ENCODE assay signal across 10 cellular contexts in the genomic region with DNA sequence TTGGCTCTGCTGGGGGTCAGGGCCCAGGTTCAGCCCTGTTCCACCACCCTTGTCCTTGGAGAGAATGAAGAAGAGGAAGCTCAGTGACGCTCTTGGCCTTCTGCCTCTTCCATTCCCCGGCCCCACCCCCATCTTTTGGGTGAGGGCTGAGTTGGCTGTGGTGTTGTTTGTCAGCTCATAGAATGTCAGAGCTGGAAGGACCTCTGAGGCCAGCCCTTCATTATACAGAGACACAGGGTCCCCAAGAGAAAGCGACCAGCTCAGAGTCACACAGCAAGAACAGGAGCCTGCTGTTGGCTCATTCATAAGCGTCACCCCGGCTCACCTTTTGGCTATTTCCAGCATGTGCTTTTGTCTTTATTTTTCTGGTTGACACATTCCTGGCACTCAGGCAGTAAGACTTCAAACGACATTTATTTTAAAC.
A peak's percentile ranks its signal among the peaks of the same experiment; 100 is the strongest.
DNase-seq lines count a peak whose midpoint lies in the region; ATAC-seq and TF ChIP-seq lines count a peak whose summit lies in the region.
"Had no signal": no experiment of that assay in that cellular context is flagged by ENCODE, and none has a peak within 500 bp of the region (broad histone marks: within the 10 kb centered on the region; RNA-seq: fewer than 3 reads in every experiment).

No MANE protein-coding gene starts in this region.

- no peak overlapping the region for H2AK5ac ChIP-seq in mesenchymal stem cell (ENCODE audit: low read length, severe bottlenecking)

- peak overlapping the region; percentile 80 for H3K27ac Mint-ChIP-seq in activated CD4-positive, alpha-beta T cell treated with anti-CD3 and anti-CD28 coated beads, Interleukin-2, amount 10 ng/mL, durations not matched to agents 24 days and 14 days

- H3K27ac ChIP-seq in mesenchymal stem cell (ENCODE audit: low read length, poor library complexity, severe bottlenecking) (no peak overlapping the region), tibial artery (peak overlapping the region; percentile 51 to 57)
- H3K27ac ChIP-seq: foreskin keratinocyte had no signal

- no peak for TF ChIP-seq CTCF in tibial artery (IDR thresholded peaks at IDR 0.05)

- no peak overlapping the region for H3K4me2 ChIP-seq in mesenchymal stem cell (ENCODE audit: low read length, poor library complexity, severe bottlenecking)

- no peaks in the 10 kb centered on the region for H3K9me3 Mint-ChIP-seq in activated CD4-positive, alpha-beta T cell treated with anti-CD3 and anti-CD28 coated beads, Interleukin-2, amount 10 ng/mL, durations not matched to agents 24 days and 14 days

- H4K8ac ChIP-seq in mesenchymal stem cell (ENCODE audit: low read length): no peak overlapping the region

- H2BK120ac ChIP-seq in mesenchymal stem cell (ENCODE audit: low read depth, low read length): no peak overlapping the region

- 93% methylated on average over 6 of the region's 6 CpGs for WGBS in mesenchymal stem cell

- peaks cover 70% of the 10 kb centered on the region for H3K36me3 Mint-ChIP-seq in activated CD4-positive, alpha-beta T cell treated with anti-CD3 and anti-CD28 coated beads, Interleukin-2, amount 10 ng/mL, durations not matched to agents 24 days and 14 days (ENCODE audit: low read depth)

- no peak overlapping the region for H2BK12ac ChIP-seq in mesenchymal stem cell (ENCODE audit: low read length in 2 of 2)

- H2BK5ac ChIP-seq in mesenchymal stem cell (ENCODE audit: low read depth, low read length, poor library complexity, severe bottlenecking): no peak overlapping the region

- H3K18ac ChIP-seq in mesenchymal stem cell (ENCODE audit: low read depth in 1 of 2, low read length in 2 of 2): no peak overlapping the region

- H3K23ac ChIP-seq in mesenchymal stem cell (ENCODE audit: low read length in 2 of 2): no peak overlapping the region

- ATAC-seq in GM18867 (IDR thresholded peaks at IDR 0.05; ENCODE audit: unreplicated experiment): no peak

- intact Hi-C loops in activated CD4-positive, alpha-beta T cell treated with anti-CD3 and anti-CD28 coated beads, Interleukin-2, amount 10 ng/mL, durations not matched to agents 24 days and 14 days (cut with micrococcal nuclease): no loop called here
- intact Hi-C loops in tibial artery (cut with DNase I; ENCODE audit: low total_unique reads): no loop called here

- H3K4me1 Mint-ChIP-seq in activated CD4-positive, alpha-beta T cell treated with anti-CD3 and anti-CD28 coated beads, Interleukin-2, amount 10 ng/mL, durations not matched to agents 24 days and 14 days: peaks cover 11% of the 10 kb centered on the region

- H3K4me3 ChIP-seq in adipocyte (ENCODE audit: low read length) (no peak overlapping the region), mesenchymal stem cell (ENCODE audit: insufficient read depth in 1 of 2, low read depth in 1 of 2, low read length in 2 of 2) (no peak overlapping the region), tibial artery (no peak overlapping the region)

- H3K4me1 ChIP-seq in adipocyte (ENCODE audit: control insufficient read depth, insufficient read depth, low read length): peaks cover 65% of the 10 kb centered on the region
- H3K4me1 ChIP-seq in mesenchymal stem cell (ENCODE audit: control insufficient read depth, insufficient read depth, low read depth, low read length): peaks cover 15% of the 10 kb centered on the region
- H3K4me1 ChIP-seq in tibial artery: peaks cover 0 to 46% (median 24%) of the 10 kb centered on the region in 4 donors
- H3K4me1 ChIP-seq: foreskin keratinocyte had no signal

- H2AFZ ChIP-seq in mesenchymal stem cell (ENCODE audit: low read depth, low read length): no peak overlapping the region

- H3K27me3 Mint-ChIP-seq in activated CD4-positive, alpha-beta T cell treated with anti-CD3 and anti-CD28 coated beads, Interleukin-2, amount 10 ng/mL, durations not matched to agents 24 days and 14 days: no peaks in the 10 kb centered on the region

- no peak for DNase-seq in activated CD4-positive, alpha-beta T cell treated with anti-CD3 and anti-CD28 coated beads, Interleukin-2, amount 10 ng/mL, durations not matched to agents 24 days and 14 days
- no peak for DNase-seq in activated CD4-positive, alpha-beta T cell treated with anti-CD3 and anti-CD28 coated beads for 4 hours
- DNase-seq in adipocyte (ENCODE audit: low read depth) (no peak), mesenchymal stem cell (no peak), tibial artery (peak; percentile 75 to 83), T1000 (lab: John Stamatoyannopoulos, UW) (no peak), DMS 273 treated with DMSO at 0.1 percent for 48 hours (lab: John Stamatoyannopoulos, UW) (no peak)
- DNase-seq: foreskin keratinocyte, NCI-H226 had no signal

- no peak overlapping the region for H4K91ac ChIP-seq in mesenchymal stem cell (ENCODE audit: low read length)

- H3K4ac ChIP-seq in mesenchymal stem cell (ENCODE audit: low read depth in 1 of 2, low read length in 2 of 2): no peak overlapping the region

- H3K36me3 ChIP-seq in adipocyte (ENCODE audit: control insufficient read depth, insufficient read depth, low read length, severe bottlenecking): peaks cover 42% of the 10 kb centered on the region
- H3K36me3 ChIP-seq in mesenchymal stem cell (ENCODE audit: control insufficient read depth in 1 of 2, insufficient read depth in 2 of 2, low read depth in 1 of 2, low read length in 2 of 2): peaks cover 62 to 75% of the 10 kb centered on the region in 2 experiments
- peaks cover 11 to 73% (median 56%) of the 10 kb centered on the region in 3 donors for H3K36me3 ChIP-seq in tibial artery

- H3K27me3 ChIP-seq in adipocyte (replicated peaks; ENCODE audit: control insufficient read depth, insufficient read depth, low read length) (no peaks in the 10 kb centered on the region), mesenchymal stem cell (ENCODE audit: control insufficient read depth in 1 of 2, insufficient read depth in 1 of 2, low read length in 2 of 2) (no peaks in the 10 kb centered on the region), tibial artery (no peaks in the 10 kb centered on the region)
- H3K27me3 ChIP-seq: foreskin keratinocyte had no signal

- H3K9ac ChIP-seq in adipocyte (ENCODE audit: low read length): peak overlapping the region; percentile 43
- H3K9ac ChIP-seq in mesenchymal stem cell (ENCODE audit: low read length): peak overlapping the region; percentile 41

- no peaks in the 10 kb centered on the region for H3K79me1 ChIP-seq in mesenchymal stem cell (replicated peaks; ENCODE audit: low read length, poor library complexity, severe bottlenecking)

- no peaks in the 10 kb centered on the region for H3K9me3 ChIP-seq in adipocyte (ENCODE audit: control insufficient read depth, low read length)
- H3K9me3 ChIP-seq in mesenchymal stem cell (ENCODE audit: control insufficient read depth, low read length): no peaks in the 10 kb centered on the region
- H3K9me3 ChIP-seq in tibial artery: no peaks in the 10 kb centered on the region

- no peak overlapping the region for H3K4me3 Mint-ChIP-seq in activated CD4-positive, alpha-beta T cell treated with anti-CD3 and anti-CD28 coated beads, Interleukin-2, amount 10 ng/mL, durations not matched to agents 24 days and 14 days

- no peak overlapping the region for H3K14ac ChIP-seq in mesenchymal stem cell (ENCODE audit: low read length in 2 of 2)

- no peak overlapping the region for H2BK15ac ChIP-seq in mesenchymal stem cell (ENCODE audit: low read depth, poor library complexity, severe bottlenecking)

Comparison
In these comparisons a context has a peak if more than half of its experiments do, and no peak if none do; other contexts are left out.
1. DNase-seq: peak in tibial artery (2 of 2); none in activated CD4-positive, alpha-beta T cell treated with anti-CD3 and anti-CD28 coated beads, Interleukin-2, amount 10 ng/mL, durations not matched to agents 24 days and 14 days (single experiment), activated CD4-positive, alpha-beta T cell treated with anti-CD3 and anti-CD28 coated beads for 4 hours (0 of 2), adipocyte (single experiment), mesenchymal stem cell (single experiment), T1000 (single experiment) and DMS 273 treated with DMSO at 0.1 percent for 48 hours (single experiment).